1 cellular context compared by ENCODE assay signal in genomic region chr17:75826561-75827290, GRCh38.
TF ChIP-seq lines count a peak whose summit lies in the region.

No MANE protein-coding gene starts in this region.

TF ChIP-seq in H1, 55 proteins besides CTCF, POLR2A, EP300 and RAD21:
- TF ChIP-seq KDM1A (IDR thresholded peaks at IDR 0.05; ENCODE audit: borderline replicate concordance, low read length) (no peak), NANOG (IDR thresholded peaks at IDR 0.05; ENCODE audit: insufficient read depth, low read depth, low read length, poor library complexity, severe bottlenecking) (no peak), RXRA (IDR thresholded peaks at IDR 0.05; ENCODE audit: insufficient read depth, low read depth, low read length) (no peak), ATF2 (IDR thresholded peaks at IDR 0.05; ENCODE audit: low read length) (no peak), RFX5 (IDR thresholded peaks at IDR 0.05; ENCODE audit: borderline replicate concordance, low read depth, low read length) (no peak), SP4 (IDR thresholded peaks at IDR 0.05; ENCODE audit: low read length) (no peak), ZNF274 (IDR thresholded peaks at IDR 0.05; ENCODE audit: borderline replicate concordance, extremely low read depth, low read length) (no peak), SAP30 (IDR thresholded peaks at IDR 0.05; ENCODE audit: insufficient read depth, insufficient replicate concordance, low read length) (no peak), SRF (IDR thresholded peaks at IDR 0.05; ENCODE audit: low read depth, low read length) (no peak), EZH2 (IDR thresholded peaks at IDR 0.05; ENCODE audit: low read depth, low read length, severe bottlenecking) (no peak), TAF1 (IDR thresholded peaks at IDR 0.05; ENCODE audit: low read depth, low read length) (no peak), CBX8 (IDR thresholded peaks at IDR 0.05; ENCODE audit: borderline replicate concordance, low read depth, low read length) (no peak), POLR2AphosphoS5 (IDR thresholded peaks at IDR 0.05; ENCODE audit: low read depth, low read length) (no peak), SIN3A (conservative IDR thresholded peaks at IDR 0.05 in 1 of 2, IDR thresholded peaks at IDR 0.05 in 1 of 2; ENCODE audit: low read depth in 1 of 2, low read length in 2 of 2) (no peak), ATF3 (IDR thresholded peaks at IDR 0.05; ENCODE audit: insufficient read depth, low read depth, low read length) (no peak), HDAC2 (IDR thresholded peaks at IDR 0.05; ENCODE audit: borderline replicate concordance in 1 of 2, low read depth in 2 of 2, low read length in 2 of 2) (no peak)
